1 cellular context compared by ENCODE assay signal in genomic region chr6:156976144-156977088, GRCh38.
A peak's percentile ranks its signal among the peaks of the same experiment; 100 is the strongest.
TF ChIP-seq lines count a peak whose summit lies in the region.

No MANE protein-coding gene starts in this region.

TF ChIP-seq in HEK293, 187 proteins besides CTCF, POLR2A, EP300 and RAD21 (continued from another document):
- TF ChIP-seq PRDM10 (tag by site-specific recombination; IDR thresholded peaks at IDR 0.05) (peak; percentile 71), ZNF692 (tag by site-specific recombination; IDR thresholded peaks at IDR 0.05) (peak; percentile 36), TRIM28 (IDR thresholded peaks at IDR 0.05; ENCODE audit: borderline replicate concordance, low read length) (no peak; the same call in 1 of the 2 replicates), ZNF529 (tag by site-specific recombination; IDR thresholded peaks at IDR 0.05; ENCODE audit: insufficient replicate concordance) (no peak), ZNF335 (tag by site-specific recombination; conservative IDR thresholded peaks at IDR 0.05) (no peak)
